In the genomic region with DNA sequence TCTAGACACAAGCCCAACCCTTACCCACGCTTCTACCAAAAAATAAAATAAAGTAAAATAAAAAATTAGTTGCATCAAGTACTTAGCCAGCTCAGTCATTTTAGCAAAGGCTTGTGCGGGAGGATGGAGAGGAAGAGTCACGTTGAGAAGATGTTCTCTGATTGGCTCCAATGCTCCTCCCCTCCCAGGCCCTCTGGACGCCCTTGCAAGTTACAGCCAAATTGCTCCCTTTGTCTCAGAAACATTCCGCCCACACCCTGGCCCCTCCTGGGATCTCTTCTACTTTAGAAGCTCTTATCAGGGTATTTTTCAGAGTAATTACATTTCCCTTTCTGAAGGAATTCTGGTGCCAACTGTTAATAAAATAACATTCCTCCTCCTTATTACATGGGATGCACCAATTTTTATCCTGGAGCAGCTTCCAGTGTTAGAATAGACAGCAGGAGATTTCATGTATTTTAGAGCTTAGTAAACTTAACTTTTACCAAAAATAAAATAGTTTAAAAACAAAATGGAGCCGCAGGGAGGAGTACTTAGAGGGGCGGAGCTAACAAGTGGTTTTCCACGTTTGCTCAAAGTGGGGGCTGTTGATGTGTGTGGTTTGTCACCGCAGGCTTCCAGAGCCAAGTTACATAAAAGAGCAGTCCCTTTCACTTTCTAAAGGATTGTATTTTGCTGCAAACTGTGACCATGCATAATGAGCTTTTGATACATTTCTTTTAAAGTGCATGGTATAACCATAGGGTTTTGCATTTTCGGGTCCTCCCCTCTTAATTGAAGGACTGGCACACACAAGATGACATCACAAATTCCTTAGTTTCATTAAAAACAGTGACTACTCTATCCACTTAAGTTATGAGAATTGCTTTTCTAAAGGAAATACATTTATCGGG, we compare ENCODE assay signal across 8 cellular contexts.
A peak's percentile ranks its signal among the peaks of the same experiment; 100 is the strongest.
DNase-seq lines count a peak whose midpoint lies in the region; ATAC-seq and FAIRE-seq lines count a peak whose summit lies in the region.

No MANE protein-coding gene starts in this region.

- H3K27ac ChIP-seq in small intestine (ENCODE audit: low read depth in 1 of 2, low read length in 1 of 2) = peak overlapping the region in 1 of 2 donors; percentile 43

- peak overlapping the region; percentile 63 to 70 for H3K4me3 Mint-ChIP-seq in activated T-cell treated with anti-CD3 and anti-CD28 coated beads, Interleukin-2, amount 50 U/mL, for 72 hours

- peaks cover 44% of the 10 kb centered on the region for H3K4me1 Mint-ChIP-seq in activated T-cell treated with anti-CD3 and anti-CD28 coated beads, Interleukin-2, amount 50 U/mL, for 72 hours (ENCODE audit: low read depth)

- H3K9me3 ChIP-seq in small intestine (ENCODE audit: control insufficient read depth, low read depth) = no peaks in the 10 kb centered on the region

- peak; percentile 56 for ATAC-seq in GM21619 (IDR thresholded peaks at IDR 0.05; ENCODE audit: unreplicated experiment)
- ATAC-seq in activated T-cell treated with anti-CD3 and anti-CD28 coated beads, Interleukin-2, amount 50 U/mL, for 72 hours (replicated peaks in 1 of 2) = peak; percentile 80 to 89
- no peak for ATAC-seq in HG03196 (IDR thresholded peaks at IDR 0.05; ENCODE audit: unreplicated experiment)
- no peak for ATAC-seq in GM19467 (IDR thresholded peaks at IDR 0.05; ENCODE audit: unreplicated experiment)

- H3K27ac Mint-ChIP-seq in activated T-cell treated with anti-CD3 and anti-CD28 coated beads, Interleukin-2, amount 50 U/mL, for 72 hours = peak overlapping the region; percentile 83

- H3K36me3 ChIP-seq in small intestine (ENCODE audit: control insufficient read depth in 2 of 2, insufficient read depth in 2 of 2, low read length in 2 of 2) = no peaks in the 10 kb centered on the region

- FAIRE-seq in small intestine (lab: Jason Lieb, UNC) = no peak

- DNase-seq in NCI-H226 = peak; percentile 28
- DNase-seq in activated T-cell treated with anti-CD3 and anti-CD28 coated beads, Interleukin-2, amount 50 U/mL, for 72 hours = peak; percentile 35 to 56
- DNase-seq in cardiac septum (ENCODE audit: low spot score) = peak; percentile 83
- peak; percentile 27 for DNase-seq in small intestine
- DNase-seq in SKM-1 (lab: John Stamatoyannopoulos, UW; ENCODE audit: unreplicated experiment) = no peak

- no peaks in the 10 kb centered on the region for H3K27me3 Mint-ChIP-seq in activated T-cell treated with anti-CD3 and anti-CD28 coated beads, Interleukin-2, amount 50 U/mL, for 72 hours (ENCODE audit: low read depth)

- 35 to 45% (median 40%) methylated on average over 11 of the region's 11 CpGs for WGBS in small intestine, 3 donors

- no peak overlapping the region for H3K4me3 ChIP-seq in small intestine (ENCODE audit: low read depth in 1 of 2, low read length in 2 of 2)

- H3K27me3 ChIP-seq in small intestine (ENCODE audit: control insufficient read depth in 2 of 2, insufficient read depth in 2 of 2, low read length in 2 of 2) = no peaks in the 10 kb centered on the region

- peaks cover 4 to 7% of the 10 kb centered on the region in 2 donors for H3K36me3 Mint-ChIP-seq in activated T-cell treated with anti-CD3 and anti-CD28 coated beads, Interleukin-2, amount 50 U/mL, for 72 hours (ENCODE audit: insufficient read depth in 2 of 2)

- H3K9me3 Mint-ChIP-seq in activated T-cell treated with anti-CD3 and anti-CD28 coated beads, Interleukin-2, amount 50 U/mL, for 72 hours = peaks cover 2 to 4% of the 10 kb centered on the region in 2 donors

- intact Hi-C loops in cardiac septum (cut with DNase I) = loop anchor here (5.0 to 10.0 kb wide), 3 partner anchors 73 to 174 kb away; a partner anchor contains a TSS

- peaks cover 2 to 3% of the 10 kb centered on the region in 2 donors for H3K4me1 ChIP-seq in small intestine (ENCODE audit: control insufficient read depth in 2 of 2, insufficient read depth in 1 of 2, low read depth in 1 of 2, low read length in 1 of 2)

Comparison
In these comparisons a context has a peak if more than half of its experiments do, and no peak if none do; other contexts are left out.
1. ATAC-seq: peak in GM21619 (single experiment) and activated T-cell treated with anti-CD3 and anti-CD28 coated beads, Interleukin-2, amount 50 U/mL, for 72 hours (2 of 2); none in HG03196 (single experiment) and GM19467 (single experiment).